In genomic region chr17:38703742-38704644, GRCh38 we compare ENCODE assay signal across 8 cellular contexts. TPM values are rescaled to one million over a fixed set of nuclear protein-coding genes. Genes with fewer than 3 reads are reported as not detected.
A peak's percentile ranks its signal among the peaks of the same experiment; 100 is the strongest.
DNase-seq lines count a peak whose midpoint lies in the region; ATAC-seq and TF ChIP-seq lines count a peak whose summit lies in the region.

No MANE protein-coding gene starts in this region.

- TF ChIP-seq CTCF in BE2C (IDR thresholded peaks at IDR 0.05; ENCODE audit: low read depth, low read length) (no peak), lung (IDR thresholded peaks at IDR 0.05; ENCODE audit: control extremely low read depth, extremely low read depth) (no peak)

- no peaks in the 10 kb centered on the region for H3K27me3 ChIP-seq in BE2C
- no peaks in the 10 kb centered on the region for H3K27me3 ChIP-seq in HAP-1 (ENCODE audit: low read depth)
- no peaks in the 10 kb centered on the region for H3K27me3 ChIP-seq in lung (ENCODE audit: control insufficient read depth, insufficient read depth)

- DNase-seq in BE2C = peak; percentile 67
- peak; percentile 92 to 97 for DNase-seq in HAP-1 (ENCODE audit: low spot score in 2 of 2)
- DNase-seq in NCI-H345 (lab: John Stamatoyannopoulos, UW) = peak; percentile 89
- DNase-seq in activated CD4-positive, alpha-beta T cell treated with anti-CD3 and anti-CD28 coated beads, Interleukin-2, amount 50 U/mL, for 24 hours (ENCODE audit: low read depth in 1 of 2, low spot score in 1 of 2) = peak; percentile 74 to 86
- peak; percentile 85 for DNase-seq in ecto neural progenitor cell (ENCODE audit: low spot score)
- DNase-seq in lung (ENCODE audit: low spot score) = peak; percentile 90
- peak; percentile 75 for DNase-seq in stimulated activated CD8-positive, alpha-beta memory T cell treated with anti-CD3 and anti-CD28 coated beads, Interleukin-12 subunit alpha, Interleukin-12 subunit beta, amount 100 ng/mL, for 4 hours (ENCODE audit: low read depth)
- no peak for DNase-seq in GOT3 (lab: John Stamatoyannopoulos, UW)

- 0 to 1% methylated on average over 51 to 52 of the region's 52 CpGs for WGBS in lung, 2 donors

- H3K4me3 ChIP-seq in BE2C (ENCODE audit: low read depth, low read length) = peak overlapping the region; percentile 70
- peak overlapping the region; percentile 81 for H3K4me3 ChIP-seq in HAP-1
- H3K4me3 ChIP-seq in lung = peak overlapping the region; percentile 70

- ATAC-seq in lung (ENCODE audit: insufficient read depth, low FRiP score) = peak; percentile 38

- H3K4me1 ChIP-seq in BE2C = peaks cover 12% of the 10 kb centered on the region
- peaks cover 3% of the 10 kb centered on the region for H3K4me1 ChIP-seq in HAP-1
- H3K4me1 ChIP-seq in lung (ENCODE audit: control insufficient read depth in 2 of 2, insufficient read depth in 2 of 2, low read length in 2 of 2) = peaks cover 4 to 15% of the 10 kb centered on the region in 2 donors

- H3K9me3 ChIP-seq in BE2C (no peaks in the 10 kb centered on the region; the same call in 1 of the 2 replicates), HAP-1 (no peaks in the 10 kb centered on the region), lung (ENCODE audit: control insufficient read depth in 2 of 2, insufficient read depth in 1 of 2, low read length in 1 of 2) (peaks cover 0 to 2% of the 10 kb centered on the region in 2 donors)

- in situ Hi-C loops in HAP-1 (cut with MboI; ENCODE audit: low sequenced_read_pairs) = no loop called here

- peak overlapping the region; percentile 95 to 97 for H3K27ac ChIP-seq in lung (ENCODE audit: low read depth in 1 of 2, low read length in 1 of 2)

- peaks cover 8% of the 10 kb centered on the region for H3K36me3 ChIP-seq in BE2C
- peaks cover 3% of the 10 kb centered on the region for H3K36me3 ChIP-seq in HAP-1 (replicated peaks)
- H3K36me3 ChIP-seq in lung (ENCODE audit: control insufficient read depth in 2 of 2, insufficient read depth in 2 of 2, low read length in 2 of 2) = peaks cover 0 to 10% of the 10 kb centered on the region in 2 donors

RNA-seq across cellular contexts. Expression of gene MLLT6, which starts 1.1 kb away (rescaled TPM):
- polyA plus RNA-seq in BE2C (2012; ENCODE audit: insufficient read depth, insufficient read length, low read depth) = 139 TPM
- 100 to 1,000 TPM in 1 of 2 donors, 10 to 100 TPM in 1; 70.1 to 108 TPM for total RNA-seq in lung
- polyA plus RNA-seq in lung = 10 to 100 TPM; 64.0 to 70.6 TPM

RNA-seq across cellular contexts. Expression of gene CISD3, which starts 26.1 kb away (rescaled TPM):
- polyA plus RNA-seq in BE2C (2012; ENCODE audit: insufficient read depth, insufficient read length, low read depth) = 56.3 TPM
- 10 to 100 TPM in 1 of 2 donors, 1 to 10 TPM in 1; 2.4 to 49.7 TPM for total RNA-seq in lung
- polyA plus RNA-seq in lung = 10 to 100 TPM; 34.4 to 41.5 TPM

RNA-seq across cellular contexts. Expression of gene EPOP, which starts 29.2 kb away (rescaled TPM):
- polyA plus RNA-seq in BE2C (2012; ENCODE audit: insufficient read depth, insufficient read length, low read depth) = 6.0 TPM
- 1 to 10 TPM in 1 of 2 donors, under 1 TPM in 1; 0.40 to 2.8 TPM for total RNA-seq in lung
- polyA plus RNA-seq in lung = 1 to 10 TPM; 1.6 to 2.8 TPM

RNA-seq across cellular contexts. Expression of gene PCGF2, which starts 44.1 kb away (rescaled TPM):
- 232 TPM for polyA plus RNA-seq in BE2C (2012; ENCODE audit: insufficient read depth, insufficient read length, low read depth)
- total RNA-seq in lung = 10 to 100 TPM; 29.2 to 43.3 TPM
- 10 to 100 TPM; 17.1 to 61.4 TPM for polyA plus RNA-seq in lung

RNA-seq across cellular contexts. Expression of gene PSMB3, which starts 48.5 kb away (rescaled TPM):
- polyA plus RNA-seq in BE2C (2012; ENCODE audit: insufficient read depth, insufficient read length, low read depth) = 471 TPM
- 100 to 1,000 TPM in 1 of 2 donors, 10 to 100 TPM in 1; 81.3 to 175 TPM for total RNA-seq in lung
- polyA plus RNA-seq in lung = 100 to 1,000 TPM; 293 to 374 TPM
